8 cellular contexts compared by ENCODE assay signal in genomic region chr22:30802202-30803166, GRCh38.
DNase-seq lines count a peak whose midpoint lies in the region; ATAC-seq, FAIRE-seq and TF ChIP-seq lines count a peak whose summit lies in the region.

No MANE protein-coding gene starts in this region.

- FAIRE-seq in keratinocyte (lab: Jason Lieb, UNC) = peak; percentile 41

- H3K79me2 ChIP-seq in keratinocyte (ENCODE audit: control insufficient read depth, insufficient read depth, low read length) = no peaks in the 10 kb centered on the region

- TF ChIP-seq CTCF in AG04449 (IDR thresholded peaks at IDR 0.05; ENCODE audit: insufficient read depth, low read length, missing control alignments) = peak; percentile 50
- peak; percentile 26 for TF ChIP-seq CTCF in colonic mucosa (IDR thresholded peaks at IDR 0.05)
- TF ChIP-seq CTCF in keratinocyte (optimal IDR thresholded peaks at IDR 0.05 in 1 of 3, IDR thresholded peaks at IDR 0.05 in 1 of 3, conservative IDR thresholded peaks at IDR 0.05 in 1 of 3; ENCODE audit: extremely low read depth in 1 of 3, insufficient read depth in 2 of 3, low read length in 3 of 3) = peak in 1 of 3 experiments; percentile 32

- peak overlapping the region; percentile 38 for H2AFZ ChIP-seq in keratinocyte (ENCODE audit: control insufficient read depth, low read length)

- DNase-seq in AG04449 (ENCODE audit: low read depth, low spot score) (peak; percentile 24), NCI-H2171 treated with DMSO at 0.1 percent for 48 hours (lab: John Stamatoyannopoulos, UW) (peak; percentile 60), colonic mucosa (peak; percentile 81), keratinocyte (ENCODE audit: low read depth, low spot score) (peak; percentile 52)
- peak; percentile 85 for DNase-seq in activated CD4-positive, alpha-beta T cell treated with anti-CD3 and anti-CD28 coated beads for 48 hours
- DNase-seq in stimulated activated CD4-positive, alpha-beta T cell treated with anti-CD3 and anti-CD28 coated beads, Interleukin-15, amount 100 ng/mL, for 1 hour (ENCODE audit: low read depth in 1 of 2, low spot score in 1 of 2) = peak; percentile 24 to 45

- no peak overlapping the region for H3K9ac ChIP-seq in colonic mucosa (ENCODE audit: low read depth in 2 of 2, low read length in 2 of 2)
- H3K9ac ChIP-seq in keratinocyte (ENCODE audit: control insufficient read depth, extremely low read depth, insufficient read depth, low read length) = peak overlapping the region; percentile 70

- no peak overlapping the region for H3K27ac ChIP-seq in colonic mucosa
- H3K27ac ChIP-seq in keratinocyte (ENCODE audit: control insufficient read depth, insufficient read depth, low read length) = no peak overlapping the region

- CTCF ChIA-PET in AG04449 (lab: Yijun Ruan, JAX) = interaction anchor here (1.0 to 1.8 kb wide), 7 partner anchors 11 to 118 kb away, joined by 3 to 12 read pairs (median 3); no protein-coding TSS in a partner anchor

- intact Hi-C loops in colonic mucosa (cut with DNase I) = no loop called here

- dilution Hi-C loops in keratinocyte (cut with MboI; ENCODE audit: extremely low pct_ligation_motif_present, low sequenced_read_pairs) = no loop called here

- no peaks in the 10 kb centered on the region for H4K20me1 ChIP-seq in keratinocyte (ENCODE audit: control insufficient read depth, extremely low read depth, insufficient read depth, low read length)

- peaks cover 5% of the 10 kb centered on the region for H3K27me3 ChIP-seq in colonic mucosa
- H3K27me3 ChIP-seq in keratinocyte (ENCODE audit: control insufficient read depth, extremely low read depth, insufficient read depth, low read length) = peaks cover 3% of the 10 kb centered on the region

- POLR2A ChIA-PET in AG04449 (lab: Yijun Ruan, JAX) = interaction anchor here (0.7 to 1.0 kb wide), 2 partner anchors 11 to 261 kb away, joined by 3 read pairs; no protein-coding TSS in a partner anchor

- H3K9me1 ChIP-seq in keratinocyte (ENCODE audit: control insufficient read depth, extremely low read depth, insufficient read depth, low read length) = peaks cover 4% of the 10 kb centered on the region

- H3K36me3 ChIP-seq in colonic mucosa = no peaks in the 10 kb centered on the region
- no peaks in the 10 kb centered on the region for H3K36me3 ChIP-seq in keratinocyte (ENCODE audit: control insufficient read depth in 2 of 2, extremely low read depth in 1 of 2, insufficient read depth in 2 of 2, low read length in 2 of 2)

- H3K4me1 ChIP-seq in colonic mucosa (peaks cover 11% of the 10 kb centered on the region), keratinocyte (ENCODE audit: control insufficient read depth, extremely low read depth, insufficient read depth, low read length) (peaks cover 46% of the 10 kb centered on the region)

- H3K4me2 ChIP-seq in keratinocyte (ENCODE audit: control insufficient read depth, extremely low read depth, insufficient read depth, low read depth, low read length) = peak overlapping the region; percentile 84

- H3K9me3 ChIP-seq in colonic mucosa (no peaks in the 10 kb centered on the region), keratinocyte (ENCODE audit: control insufficient read depth, low read depth, low read length) (no peaks in the 10 kb centered on the region)

- ATAC-seq in GM19463 (IDR thresholded peaks at IDR 0.05; ENCODE audit: unreplicated experiment) (peak; percentile 69), GM18870 (IDR thresholded peaks at IDR 0.05; ENCODE audit: unreplicated experiment) (no peak)

- H3K4me3 ChIP-seq in AG04449 (ENCODE audit: low read depth, low read length) = peak overlapping the region; percentile 40
- H3K4me3 ChIP-seq in colonic mucosa = no peak overlapping the region
- peak overlapping the region; percentile 30 to 89 (median 46) for H3K4me3 ChIP-seq in keratinocyte (ENCODE audit: control insufficient read depth in 2 of 3, extremely low read depth in 1 of 3, insufficient read depth in 2 of 3, low read depth in 1 of 3, low read length in 3 of 3)

Comparison
In these comparisons a context has a peak if more than half of its experiments do, and no peak if none do; other contexts are left out.
1. DNase-seq: peak in every context shown above with its lines; median percentile 85 in activated CD4-positive, alpha-beta T cell treated with anti-CD3 and anti-CD28 coated beads for 48 hours; 81 in colonic mucosa; 60 in NCI-H2171 treated with DMSO at 0.1 percent for 48 hours; 52 in keratinocyte; 34 in stimulated activated CD4-positive, alpha-beta T cell treated with anti-CD3 and anti-CD28 coated beads, Interleukin-15, amount 100 ng/mL, for 1 hour; 24 in AG04449.